ENCODE assay signal across 26 cellular contexts in genomic region chr9:130729145-130729544, GRCh38. TPM values are rescaled to one million over a fixed set of nuclear protein-coding genes. Genes with fewer than 3 reads are reported as not detected.
DNase-seq lines count a peak whose midpoint lies in the region; ATAC-seq and TF ChIP-seq lines count a peak whose summit lies in the region.
"Had no signal": no experiment of that assay in that cellular context is flagged by ENCODE, and none has a peak within 500 bp of the region (broad histone marks: within the 10 kb centered on the region; RNA-seq: fewer than 3 reads in every experiment).

No MANE protein-coding gene starts in this region.

- no peak overlapping the region for H3K4me3 Mint-ChIP-seq in activated T-cell treated with anti-CD3 and anti-CD28 coated beads, Interleukin-2, amount 50 U/mL, for 24 hours
- H3K4me3 Mint-ChIP-seq in endothelial cell (ENCODE audit: unreplicated experiment) = no peak overlapping the region
- H3K4me3 Mint-ChIP-seq in osteocyte (ENCODE audit: unreplicated experiment) = no peak overlapping the region
- H3K4me3 Mint-ChIP-seq: activated CD4-positive, alpha-beta memory T cell treated with anti-CD3 and anti-CD28 coated beads, Interleukin-2, amount 10 ng/mL, durations not matched to agents 7 days and 5 days; CD4-positive, alpha-beta memory T cell; IgD-negative memory B cell; naive thymus-derived CD8-positive, alpha-beta T cell had no signal

- no peak for DNase-seq in activated T-cell treated with anti-CD3 and anti-CD28 coated beads, Interleukin-2, amount 50 U/mL, for 24 hours
- DNase-seq in activated T-cell treated with anti-CD3 and anti-CD28 coated beads, Interleukin-2, amount 50 U/mL, for 48 hours = no peak
- DNase-seq in SJSA1 (ENCODE audit: low read depth in 1 of 2, low spot score in 2 of 2) (no peak), endothelial cell (ENCODE audit: low spot score) (no peak), osteocyte (ENCODE audit: extremely low spot score, unreplicated experiment) (no peak), sigmoid colon (no peak), psoas muscle (no peak), erythroblast (lab: John Stamatoyannopoulos, UW) (no peak)
- DNase-seq: 8988T; activated CD4-positive, alpha-beta memory T cell treated with anti-CD3 and anti-CD28 coated beads, Interleukin-2, amount 10 ng/mL, durations not matched to agents 7 days and 5 days; AML-193; amygdala; CD4-positive, alpha-beta memory T cell; DMS 273 treated with DMSO at 0.1 percent for 48 hours; gastrocnemius medialis; hippocampal formation; left ventricle myocardium superior; midbrain; naive thymus-derived CD8-positive, alpha-beta T cell; NCI-H1092 treated with DMSO at 0.1 percent for 48 hours; NCI-H1930; NCI-H748 treated with DMSO at 0.1 percent for 48 hours; Right ventricle myocardium superior; upper lobe of right lung had no signal

- peaks cover 35% of the 10 kb centered on the region for H3K4me1 Mint-ChIP-seq in activated T-cell treated with anti-CD3 and anti-CD28 coated beads, Interleukin-2, amount 50 U/mL, for 24 hours (ENCODE audit: low read depth)
- H3K4me1 Mint-ChIP-seq in endothelial cell (ENCODE audit: unreplicated experiment) (peaks cover 33% of the 10 kb centered on the region), osteocyte (ENCODE audit: unreplicated experiment) (peaks cover 34% of the 10 kb centered on the region)

- no peak for TF ChIP-seq POLR2A in sigmoid colon (IDR thresholded peaks at IDR 0.05)
- no peak for TF ChIP-seq POLR2A in erythroblast (IDR thresholded peaks at IDR 0.05; ENCODE audit: low read length)

- H3K36me3 ChIP-seq in SJSA1 (no peaks in the 10 kb centered on the region), sigmoid colon (no peaks in the 10 kb centered on the region), psoas muscle (ENCODE audit: insufficient read depth in 1 of 2, low read depth in 1 of 2) (no peaks in the 10 kb centered on the region)
- H3K36me3 ChIP-seq: gastrocnemius medialis, upper lobe of right lung had no signal

- H3K9me3 ChIP-seq in SJSA1 (replicated peaks) (no peaks in the 10 kb centered on the region), sigmoid colon (no peaks in the 10 kb centered on the region), psoas muscle (no peaks in the 10 kb centered on the region)
- H3K9me3 ChIP-seq: gastrocnemius medialis, upper lobe of right lung had no signal

- H3K27ac Mint-ChIP-seq in activated T-cell treated with anti-CD3 and anti-CD28 coated beads, Interleukin-2, amount 50 U/mL, for 24 hours = peak overlapping the region; percentile 48
- H3K27ac Mint-ChIP-seq in endothelial cell (ENCODE audit: unreplicated experiment) (peak overlapping the region; percentile 28), osteocyte (ENCODE audit: unreplicated experiment) (peak overlapping the region; percentile 50)
- H3K27ac Mint-ChIP-seq: activated CD4-positive, alpha-beta memory T cell treated with anti-CD3 and anti-CD28 coated beads, Interleukin-2, amount 10 ng/mL, durations not matched to agents 7 days and 5 days had no signal

- no peaks in the 10 kb centered on the region for H3K27me3 ChIP-seq in SJSA1 (replicated peaks)
- no peaks in the 10 kb centered on the region for H3K27me3 ChIP-seq in sigmoid colon
- H3K27me3 ChIP-seq in psoas muscle (ENCODE audit: insufficient read depth in 3 of 3, low read length in 2 of 3) = no peaks in the 10 kb centered on the region
- H3K27me3 ChIP-seq: gastrocnemius medialis, upper lobe of right lung had no signal

- H3K4me1 ChIP-seq in SJSA1 (replicated peaks) (peaks cover 19% of the 10 kb centered on the region), sigmoid colon (peaks cover 0 to 21% (median 12%) of the 10 kb centered on the region in 4 donors), psoas muscle (peaks cover 10% of the 10 kb centered on the region)

- intact Hi-C loops in sigmoid colon (cut with DNase I) = no loop called here
- intact Hi-C loops in psoas muscle (cut with DNase I) = no loop called here

- H3K4me3 ChIP-seq in SJSA1 = no peak overlapping the region
- no peak overlapping the region for H3K4me3 ChIP-seq in sigmoid colon
- no peak overlapping the region for H3K4me3 ChIP-seq in psoas muscle
- H3K4me3 ChIP-seq: gastrocnemius medialis, upper lobe of right lung had no signal

- H3K36me3 Mint-ChIP-seq in activated T-cell treated with anti-CD3 and anti-CD28 coated beads, Interleukin-2, amount 50 U/mL, for 24 hours (ENCODE audit: low read depth) = peaks cover 3% of the 10 kb centered on the region
- H3K36me3 Mint-ChIP-seq in endothelial cell (ENCODE audit: low read depth, unreplicated experiment) = no peaks in the 10 kb centered on the region
- H3K36me3 Mint-ChIP-seq in osteocyte (ENCODE audit: unreplicated experiment) = peaks cover 6% of the 10 kb centered on the region

- no peak for ATAC-seq in psoas muscle
- ATAC-seq: gastrocnemius medialis; left ventricle myocardium superior; naive thymus-derived CD8-positive, alpha-beta T cell; sciatic nerve; upper lobe of right lung had no signal

- H3K27me3 Mint-ChIP-seq in activated T-cell treated with anti-CD3 and anti-CD28 coated beads, Interleukin-2, amount 50 U/mL, for 24 hours = no peaks in the 10 kb centered on the region
- H3K27me3 Mint-ChIP-seq in endothelial cell (ENCODE audit: unreplicated experiment) = no peaks in the 10 kb centered on the region
- H3K27me3 Mint-ChIP-seq in osteocyte (ENCODE audit: unreplicated experiment) = no peaks in the 10 kb centered on the region
- H3K27me3 Mint-ChIP-seq: activated CD4-positive, alpha-beta memory T cell treated with anti-CD3 and anti-CD28 coated beads, Interleukin-2, amount 10 ng/mL, durations not matched to agents 7 days and 5 days; CD4-positive, alpha-beta memory T cell; IgD-negative memory B cell; naive thymus-derived CD8-positive, alpha-beta T cell had no signal

- H3K27ac ChIP-seq in SJSA1 (peak overlapping the region; percentile 35), sigmoid colon (no peak overlapping the region), psoas muscle (no peak overlapping the region)
- H3K27ac ChIP-seq: gastrocnemius medialis, upper lobe of right lung had no signal

- no peaks in the 10 kb centered on the region for H3K9me3 Mint-ChIP-seq in activated T-cell treated with anti-CD3 and anti-CD28 coated beads, Interleukin-2, amount 50 U/mL, for 24 hours
- H3K9me3 Mint-ChIP-seq in endothelial cell (ENCODE audit: unreplicated experiment) (no peaks in the 10 kb centered on the region), osteocyte (ENCODE audit: unreplicated experiment) (no peaks in the 10 kb centered on the region)
- H3K9me3 Mint-ChIP-seq: activated CD4-positive, alpha-beta memory T cell treated with anti-CD3 and anti-CD28 coated beads, Interleukin-2, amount 10 ng/mL, durations not matched to agents 7 days and 5 days had no signal

- WGBS in sigmoid colon, 2 donors = 82 to 91% methylated on average over 2 of the region's 2 CpGs
- 91 to 98% (median 92%) methylated on average over 2 of the region's 2 CpGs for WGBS in psoas muscle, 3 donors

- TF ChIP-seq CTCF in endothelial cell (IDR thresholded peaks at IDR 0.05; ENCODE audit: unreplicated experiment) (no peak), osteocyte (IDR thresholded peaks at IDR 0.05) (no peak), sigmoid colon (IDR thresholded peaks at IDR 0.05) (no peak), psoas muscle (IDR thresholded peaks at IDR 0.05) (no peak)

- TF ChIP-seq EP300 in sigmoid colon (IDR thresholded peaks at IDR 0.05) = no peak

RNA-seq across cellular contexts. Expression of gene EXOSC2, which starts 35.6 kb away (rescaled TPM):
- total RNA-seq in SJSA1 (2014; rRNA removed; shearing (Covaris generic)) = 25.9 and 41.5 TPM in 2 replicates
- 26.0 TPM for total RNA-seq in endothelial cell (ENCODE audit: unreplicated experiment)
- total RNA-seq in osteocyte = 26.1 and 26.2 TPM in 2 replicates
- 10 to 100 TPM in 3 of 4 donors, 1 to 10 TPM in 1; 8.6 to 19.3 (median 15.1) TPM for total RNA-seq in sigmoid colon
- polyA plus RNA-seq in sigmoid colon = 10 to 100 TPM in 1 of 3 donors, 1 to 10 TPM in 2; 6.6 to 24.1 (median 9.5) TPM
- total RNA-seq in psoas muscle = 10 to 100 TPM; 14.4 to 19.7 (median 16.1) TPM
- 10 to 100 TPM; 11.8 to 25.0 (median 15.5) TPM for polyA plus RNA-seq in psoas muscle
